Comparison of ENCODE assay signal across 20 cellular contexts in genomic region chr2:201361078-201361477, GRCh38. TPM values are rescaled to one million over a fixed set of nuclear protein-coding genes. Genes with fewer than 3 reads are reported as not detected.
A peak's percentile ranks its signal among the peaks of the same experiment; 100 is the strongest.
DNase-seq lines count a peak whose midpoint lies in the region; ATAC-seq lines count a peak whose summit lies in the region.
"Had no signal": no experiment of that assay in that cellular context is flagged by ENCODE, and none has a peak within 500 bp of the region (broad histone marks: within the 10 kb centered on the region; RNA-seq: fewer than 3 reads in every experiment).

No MANE protein-coding gene starts in this region.

- H3K27me3 ChIP-seq in CD4-positive, CD25-positive, alpha-beta regulatory T cell (ENCODE audit: control insufficient read depth, insufficient read depth, low read length) = no peaks in the 10 kb centered on the region
- H3K27me3 ChIP-seq in CD8-positive, alpha-beta memory T cell (ENCODE audit: insufficient read depth, low read length, poor library complexity, severe bottlenecking) = no peaks in the 10 kb centered on the region

- ATAC-seq in CD4-positive, CD25-positive, alpha-beta regulatory T cell (ENCODE audit: low read depth in 2 of 2) = no peak
- no peak for ATAC-seq in activated T-helper 17 cell treated with anti-CD3 and anti-CD28 coated beads, Interleukin-2, amount 50 U/mL, for 72 hours (replicated peaks)
- ATAC-seq: A549, GM12878, HCT116 had no signal

- no peaks in the 10 kb centered on the region for H3K27me3 Mint-ChIP-seq in activated CD4-positive, alpha-beta T cell treated with anti-CD3 and anti-CD28 coated beads, Interleukin-2, amount 10 ng/mL, durations not matched to agents 7 days and 5 days
- H3K27me3 Mint-ChIP-seq in CD4-positive, CD25-positive, alpha-beta regulatory T cell = no peaks in the 10 kb centered on the region
- no peaks in the 10 kb centered on the region for H3K27me3 Mint-ChIP-seq in CD8-positive, alpha-beta memory T cell
- no peaks in the 10 kb centered on the region for H3K27me3 Mint-ChIP-seq in activated T-helper 17 cell treated with anti-CD3 and anti-CD28 coated beads, Interleukin-2, amount 50 U/mL, for 72 hours

- CTCF ChIA-PET in activated CD4-positive, alpha-beta T cell treated with anti-CD3 and anti-CD28 coated beads, Interleukin-2, amount 10 ng/mL, durations not matched to agents 7 days and 5 days (lab: Charles Lee) = no interaction called here
- CTCF ChIA-PET in CD8-positive, alpha-beta memory T cell (lab: Charles Lee) = no interaction called here

- peak overlapping the region; percentile 30 for H3K27ac ChIP-seq in CD4-positive, CD25-positive, alpha-beta regulatory T cell (ENCODE audit: insufficient read depth, low read length, poor library complexity, severe bottlenecking)
- no peak overlapping the region for H3K27ac ChIP-seq in CD8-positive, alpha-beta memory T cell (ENCODE audit: low read depth, low read length)
- H3K27ac ChIP-seq: 22Rv1, A549, C4-2B had no signal

- H3K4me1 Mint-ChIP-seq in activated CD4-positive, alpha-beta T cell treated with anti-CD3 and anti-CD28 coated beads, Interleukin-2, amount 10 ng/mL, durations not matched to agents 7 days and 5 days = peaks cover 51% of the 10 kb centered on the region
- H3K4me1 Mint-ChIP-seq in CD4-positive, CD25-positive, alpha-beta regulatory T cell = peaks cover 30 to 44% (median 35%) of the 10 kb centered on the region in 4 donors
- H3K4me1 Mint-ChIP-seq in CD8-positive, alpha-beta memory T cell = peaks cover 22 to 44% (median 41%) of the 10 kb centered on the region in 3 donors
- H3K4me1 Mint-ChIP-seq in activated T-helper 17 cell treated with anti-CD3 and anti-CD28 coated beads, Interleukin-2, amount 50 U/mL, for 72 hours = peaks cover 7% of the 10 kb centered on the region

- H3K4me1 ChIP-seq in CD4-positive, CD25-positive, alpha-beta regulatory T cell (ENCODE audit: control insufficient read depth, insufficient read depth, low read length, poor library complexity, severe bottlenecking) = peaks cover 34% of the 10 kb centered on the region
- peaks cover 15% of the 10 kb centered on the region for H3K4me1 ChIP-seq in CD8-positive, alpha-beta memory T cell (ENCODE audit: insufficient read depth, low read length)

- no peak for DNase-seq in activated CD4-positive, alpha-beta T cell treated with anti-CD3 and anti-CD28 coated beads, Interleukin-2, amount 10 ng/mL, durations not matched to agents 7 days and 5 days
- no peak for DNase-seq in activated CD4-positive, alpha-beta T cell treated with anti-CD3 and anti-CD28 coated beads for 1 hour
- no peak for DNase-seq in CD4-positive, CD25-positive, alpha-beta regulatory T cell
- no peak for DNase-seq in CD8-positive, alpha-beta memory T cell
- no peak for DNase-seq in stimulated activated CD4-positive, alpha-beta T cell treated with anti-CD3 and anti-CD28 coated beads, Interleukin-2, amount 100 ng/mL, for 48 hours
- DNase-seq in DMS153 (lab: John Stamatoyannopoulos, UW) (no peak), middle frontal gyrus (ENCODE audit: extremely low spot score, low spot score) (no peak)
- DNase-seq: AML-193, DMS79 treated with DMSO at 0.1 percent for 48 hours, GF-D8, GOT3, H7, HFFc6, IMR-90 had no signal

- no peaks in the 10 kb centered on the region for H3K9me3 ChIP-seq in CD4-positive, CD25-positive, alpha-beta regulatory T cell (ENCODE audit: control insufficient read depth in 2 of 2, low read length in 2 of 2)
- no peaks in the 10 kb centered on the region for H3K9me3 ChIP-seq in CD8-positive, alpha-beta memory T cell (ENCODE audit: low read length)

- POLR2A ChIA-PET in activated CD4-positive, alpha-beta T cell treated with anti-CD3 and anti-CD28 coated beads, Interleukin-2, amount 10 ng/mL, durations not matched to agents 7 days and 5 days (lab: Charles Lee) = no interaction called here
- POLR2A ChIA-PET in CD8-positive, alpha-beta memory T cell (lab: Charles Lee) = no interaction called here

- no peak overlapping the region for H3K4me3 Mint-ChIP-seq in activated CD4-positive, alpha-beta T cell treated with anti-CD3 and anti-CD28 coated beads, Interleukin-2, amount 10 ng/mL, durations not matched to agents 7 days and 5 days
- peak overlapping the region in 2 of 4 donors; percentile 8 to 41 for H3K4me3 Mint-ChIP-seq in CD4-positive, CD25-positive, alpha-beta regulatory T cell
- H3K4me3 Mint-ChIP-seq in CD8-positive, alpha-beta memory T cell = no peak overlapping the region
- H3K4me3 Mint-ChIP-seq in activated T-helper 17 cell treated with anti-CD3 and anti-CD28 coated beads, Interleukin-2, amount 50 U/mL, for 72 hours = no peak overlapping the region
- H3K4me3 Mint-ChIP-seq: HFFc6 had no signal

- H3K36me3 ChIP-seq in CD4-positive, CD25-positive, alpha-beta regulatory T cell (ENCODE audit: control insufficient read depth, insufficient read depth, low read length) = peaks cover 5% of the 10 kb centered on the region
- H3K36me3 ChIP-seq in CD8-positive, alpha-beta memory T cell (ENCODE audit: insufficient read depth, low read length) = no peaks in the 10 kb centered on the region

- peak overlapping the region; percentile 72 for H3K4me3 ChIP-seq in CD4-positive, CD25-positive, alpha-beta regulatory T cell (ENCODE audit: low read depth, low read length)
- no peak overlapping the region for H3K4me3 ChIP-seq in CD8-positive, alpha-beta memory T cell (ENCODE audit: low read length)
- H3K4me3 ChIP-seq: A549, GM12878 had no signal

- peak overlapping the region; percentile 12 for H3K27ac Mint-ChIP-seq in activated CD4-positive, alpha-beta T cell treated with anti-CD3 and anti-CD28 coated beads, Interleukin-2, amount 10 ng/mL, durations not matched to agents 7 days and 5 days
- H3K27ac Mint-ChIP-seq in CD4-positive, CD25-positive, alpha-beta regulatory T cell = peak overlapping the region; percentile 17 to 66 (median 65)
- H3K27ac Mint-ChIP-seq in CD8-positive, alpha-beta memory T cell = peak overlapping the region in 5 of 8 donors; percentile 6 to 78 (median 28)
- H3K27ac Mint-ChIP-seq in activated T-helper 17 cell treated with anti-CD3 and anti-CD28 coated beads, Interleukin-2, amount 50 U/mL, for 72 hours = peak overlapping the region; percentile 35
- H3K27ac Mint-ChIP-seq: HFFc6 had no signal

- H3K9me3 Mint-ChIP-seq in activated CD4-positive, alpha-beta T cell treated with anti-CD3 and anti-CD28 coated beads, Interleukin-2, amount 10 ng/mL, durations not matched to agents 7 days and 5 days = peaks cover 3% of the 10 kb centered on the region
- peaks cover 0 to 4% (median 0%) of the 10 kb centered on the region in 7 donors for H3K9me3 Mint-ChIP-seq in CD4-positive, CD25-positive, alpha-beta regulatory T cell
- peaks cover 0 to 2% (median 0%) of the 10 kb centered on the region in 5 donors for H3K9me3 Mint-ChIP-seq in CD8-positive, alpha-beta memory T cell
- H3K9me3 Mint-ChIP-seq in activated T-helper 17 cell treated with anti-CD3 and anti-CD28 coated beads, Interleukin-2, amount 50 U/mL, for 72 hours = no peaks in the 10 kb centered on the region

- peaks cover 62% of the 10 kb centered on the region for H3K36me3 Mint-ChIP-seq in activated CD4-positive, alpha-beta T cell treated with anti-CD3 and anti-CD28 coated beads, Interleukin-2, amount 10 ng/mL, durations not matched to agents 7 days and 5 days (ENCODE audit: low read depth)
- H3K36me3 Mint-ChIP-seq in CD4-positive, CD25-positive, alpha-beta regulatory T cell = peaks cover 42% of the 10 kb centered on the region
- H3K36me3 Mint-ChIP-seq in CD8-positive, alpha-beta memory T cell = peaks cover 7 to 27% (median 24%) of the 10 kb centered on the region in 3 donors
- H3K36me3 Mint-ChIP-seq in activated T-helper 17 cell treated with anti-CD3 and anti-CD28 coated beads, Interleukin-2, amount 50 U/mL, for 72 hours (ENCODE audit: low read depth) = peaks cover 13% of the 10 kb centered on the region

RNA-seq across cellular contexts. Expression of gene FLACC1, which starts 3.9 kb away (rescaled TPM):
- total RNA-seq in activated CD4-positive, alpha-beta T cell treated with anti-CD3 and anti-CD28 coated beads, Interleukin-2, amount 10 ng/mL, durations not matched to agents 7 days and 5 days = 1 to 10 TPM; 2.5 to 4.4 TPM
- 7.0 TPM for total RNA-seq in CD4-positive, CD25-positive, alpha-beta regulatory T cell
- 1 to 10 TPM in 2 of 4 donors, under 1 TPM in 2; 0.23 to 2.5 (median 1.0) TPM for polyA plus RNA-seq in CD4-positive, CD25-positive, alpha-beta regulatory T cell
- total RNA-seq in CD8-positive, alpha-beta memory T cell = 1 to 10 TPM; 1.8 to 2.5 TPM
- 0.97 TPM for polyA plus RNA-seq in CD8-positive, alpha-beta memory T cell
- total RNA-seq in activated T-helper 17 cell treated with anti-CD3 and anti-CD28 coated beads, Interleukin-2, amount 50 U/mL, for 72 hours = 1 to 10 TPM; 1.1 to 2.1 TPM
- total RNA-seq: H7 had no signal

Comparison
In these comparisons a context has a peak if more than half of its experiments do, and no peak if none do; other contexts are left out.
1. H3K27ac Mint-ChIP-seq: peak in every context shown above with its lines; median percentile 65 in CD4-positive, CD25-positive, alpha-beta regulatory T cell; 35 in activated T-helper 17 cell treated with anti-CD3 and anti-CD28 coated beads, Interleukin-2, amount 50 U/mL, for 72 hours; 28 in CD8-positive, alpha-beta memory T cell; 12 in activated CD4-positive, alpha-beta T cell treated with anti-CD3 and anti-CD28 coated beads, Interleukin-2, amount 10 ng/mL, durations not matched to agents 7 days and 5 days.